In the genomic region with DNA sequence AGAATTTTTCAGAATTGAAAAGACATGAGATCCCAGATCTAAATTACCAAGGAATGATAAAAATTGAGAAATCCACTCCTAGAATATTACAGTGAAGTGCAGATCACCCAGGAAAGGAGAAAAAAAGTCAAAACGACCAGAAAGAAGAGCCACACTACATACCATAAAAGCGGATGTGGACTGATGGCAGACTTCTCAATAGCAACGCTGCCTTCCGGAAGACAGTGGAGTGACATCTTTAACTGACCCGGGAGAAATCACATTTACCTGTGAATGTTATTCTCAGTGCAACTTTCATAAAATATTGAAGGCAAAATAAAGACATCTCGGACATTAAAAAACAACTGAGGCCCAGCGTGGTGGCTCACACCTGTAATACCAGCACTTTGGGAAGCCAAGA, we compare ENCODE assay signal across 2 cellular contexts.
A peak's percentile ranks its signal among the peaks of the same experiment; 100 is the strongest.
TF ChIP-seq lines count a peak whose summit lies in the region.

No MANE protein-coding gene starts in this region.

TF ChIP-seq in WTC11, 78 proteins besides CTCF, POLR2A, EP300 and RAD21:
- TF ChIP-seq ZNF317 (CRISPR knock-in tag; IDR thresholded peaks at IDR 0.05; ENCODE audit: borderline replicate concordance, low read depth): 0 out of 2 replicates have a peak, but pooled peaks have one; percentile 61

TF ChIP-seq in K562, 482 proteins besides CTCF, POLR2A, EP300 and RAD21:
- TF ChIP-seq CBX3 (IDR thresholded peaks at IDR 0.05; ENCODE audit: borderline replicate concordance in 1 of 2, low read length in 2 of 2) (peak in 1 of 2 experiments; percentile 62; a peak in 1 of 3 replicates), CBX5 (IDR thresholded peaks at IDR 0.05; ENCODE audit: borderline replicate concordance, low read depth) (0 out of 2 replicates have a peak, but pooled peaks have one; percentile 53)
